Comparison of ENCODE assay signal across 1 cellular context in the genomic region with DNA sequence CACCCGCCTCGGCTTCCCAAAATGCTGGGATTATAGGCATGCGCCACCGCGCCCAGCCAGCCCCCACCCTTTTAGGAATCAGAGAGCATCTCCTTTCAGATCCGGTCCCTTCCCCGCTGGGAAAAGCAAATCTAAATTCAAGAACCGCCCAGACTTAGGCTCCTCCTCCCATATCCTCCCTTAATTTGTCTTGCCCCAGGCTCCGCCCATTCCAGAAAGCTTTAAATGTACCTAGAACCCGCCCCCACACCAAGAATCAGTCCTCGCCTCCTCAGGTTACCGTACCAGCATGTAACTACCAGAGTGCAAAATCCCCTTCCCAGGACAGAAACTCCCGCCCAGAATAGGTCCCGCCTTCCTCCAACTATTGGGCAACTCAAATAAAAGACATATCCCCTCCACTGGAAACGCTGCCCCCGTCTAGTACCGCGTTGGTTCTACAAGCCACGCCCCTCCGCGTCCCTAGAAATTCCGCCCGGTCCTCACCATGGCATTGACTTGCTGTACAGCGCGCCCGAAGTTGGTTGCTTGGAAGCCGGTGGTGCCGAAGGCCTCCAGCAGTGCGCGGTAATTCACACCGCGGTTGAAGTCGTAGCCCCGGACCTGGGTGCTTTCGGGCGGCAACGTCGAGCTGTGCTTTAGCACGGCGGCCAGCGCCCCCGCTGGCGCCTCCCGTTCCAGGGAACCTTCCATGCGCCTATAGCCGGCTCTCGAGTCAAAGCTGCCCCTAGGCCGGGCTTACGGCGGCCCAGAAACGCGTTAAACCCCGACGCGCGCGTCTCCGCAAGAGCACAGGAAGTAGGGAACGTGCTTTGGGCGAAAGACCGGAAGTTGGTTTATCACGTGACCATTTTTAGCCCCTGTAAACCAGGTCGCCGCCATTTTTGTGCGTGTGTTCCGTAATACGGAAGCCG.
TF ChIP-seq lines count a peak whose summit lies in the region.

A gene (minus strand): TSS at position 807 of the 914 bp plus-strand sequence. CDS start 114 bp downstream, at position 693.

TF ChIP-seq in K562, 482 proteins besides CTCF, POLR2A, EP300 and RAD21 (continued from another document and continues in another):
- TF ChIP-seq, protein P1, sequence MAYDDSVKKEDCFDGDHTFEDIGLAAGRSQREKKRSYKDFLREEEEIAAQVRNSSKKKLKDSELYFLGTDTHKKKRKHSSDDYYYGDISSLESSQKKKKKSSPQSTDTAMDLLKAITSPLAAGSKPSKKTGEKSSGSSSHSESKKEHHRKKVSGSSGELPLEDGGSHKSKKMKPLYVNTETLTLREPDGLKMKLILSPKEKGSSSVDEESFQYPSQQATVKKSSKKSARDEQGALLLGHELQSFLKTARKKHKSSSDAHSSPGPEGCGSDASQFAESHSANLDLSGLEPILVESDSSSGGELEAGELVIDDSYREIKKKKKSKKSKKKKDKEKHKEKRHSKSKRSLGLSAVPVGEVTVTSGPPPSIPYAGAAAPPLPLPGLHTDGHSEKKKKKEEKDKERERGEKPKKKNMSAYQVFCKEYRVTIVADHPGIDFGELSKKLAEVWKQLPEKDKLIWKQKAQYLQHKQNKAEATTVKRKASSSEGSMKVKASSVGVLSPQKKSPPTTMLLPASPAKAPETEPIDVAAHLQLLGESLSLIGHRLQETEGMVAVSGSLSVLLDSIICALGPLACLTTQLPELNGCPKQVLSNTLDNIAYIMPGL (CRISPR knock-in tag; IDR thresholded peaks at IDR 0.05): no peak
- TF ChIP-seq DDX20 (tag; IDR thresholded peaks at IDR 0.05; ENCODE audit: low read depth): no peak
- peak; percentile 75 for TF ChIP-seq C11orf30 (IDR thresholded peaks at IDR 0.05; ENCODE audit: low read depth)
- TF ChIP-seq ETV1 (tag; conservative IDR thresholded peaks at IDR 0.05; ENCODE audit: low read depth): peak; percentile 95
- no peak for TF ChIP-seq ZNF436 (CRISPR knock-in tag; IDR thresholded peaks at IDR 0.05)
- TF ChIP-seq, protein P2, sequence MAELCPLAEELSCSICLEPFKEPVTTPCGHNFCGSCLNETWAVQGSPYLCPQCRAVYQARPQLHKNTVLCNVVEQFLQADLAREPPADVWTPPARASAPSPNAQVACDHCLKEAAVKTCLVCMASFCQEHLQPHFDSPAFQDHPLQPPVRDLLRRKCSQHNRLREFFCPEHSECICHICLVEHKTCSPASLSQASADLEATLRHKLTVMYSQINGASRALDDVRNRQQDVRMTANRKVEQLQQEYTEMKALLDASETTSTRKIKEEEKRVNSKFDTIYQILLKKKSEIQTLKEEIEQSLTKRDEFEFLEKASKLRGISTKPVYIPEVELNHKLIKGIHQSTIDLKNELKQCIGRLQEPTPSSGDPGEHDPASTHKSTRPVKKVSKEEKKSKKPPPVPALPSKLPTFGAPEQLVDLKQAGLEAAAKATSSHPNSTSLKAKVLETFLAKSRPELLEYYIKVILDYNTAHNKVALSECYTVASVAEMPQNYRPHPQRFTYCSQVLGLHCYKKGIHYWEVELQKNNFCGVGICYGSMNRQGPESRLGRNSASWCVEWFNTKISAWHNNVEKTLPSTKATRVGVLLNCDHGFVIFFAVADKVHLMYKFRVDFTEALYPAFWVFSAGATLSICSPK (IDR thresholded peaks at IDR 0.05; ENCODE audit: borderline replicate concordance): no peak
- no peak for TF ChIP-seq HSF4 (CRISPR knock-in tag; IDR thresholded peaks at IDR 0.05; ENCODE audit: borderline replicate concordance)
- TF ChIP-seq TAF9B (IDR thresholded peaks at IDR 0.05; ENCODE audit: partially characterized antibody): no peak
- peak; percentile 97 for TF ChIP-seq MTA3 (IDR thresholded peaks at IDR 0.05; ENCODE audit: borderline replicate concordance)
- no peak for TF ChIP-seq RBM15 (IDR thresholded peaks at IDR 0.05; ENCODE audit: insufficient read depth, low read length)
- TF ChIP-seq MAFF (IDR thresholded peaks at IDR 0.05; ENCODE audit: low read length): no peak
- TF ChIP-seq, protein P3, sequence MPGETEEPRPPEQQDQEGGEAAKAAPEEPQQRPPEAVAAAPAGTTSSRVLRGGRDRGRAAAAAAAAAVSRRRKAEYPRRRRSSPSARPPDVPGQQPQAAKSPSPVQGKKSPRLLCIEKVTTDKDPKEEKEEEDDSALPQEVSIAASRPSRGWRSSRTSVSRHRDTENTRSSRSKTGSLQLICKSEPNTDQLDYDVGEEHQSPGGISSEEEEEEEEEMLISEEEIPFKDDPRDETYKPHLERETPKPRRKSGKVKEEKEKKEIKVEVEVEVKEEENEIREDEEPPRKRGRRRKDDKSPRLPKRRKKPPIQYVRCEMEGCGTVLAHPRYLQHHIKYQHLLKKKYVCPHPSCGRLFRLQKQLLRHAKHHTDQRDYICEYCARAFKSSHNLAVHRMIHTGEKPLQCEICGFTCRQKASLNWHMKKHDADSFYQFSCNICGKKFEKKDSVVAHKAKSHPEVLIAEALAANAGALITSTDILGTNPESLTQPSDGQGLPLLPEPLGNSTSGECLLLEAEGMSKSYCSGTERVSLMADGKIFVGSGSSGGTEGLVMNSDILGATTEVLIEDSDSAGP (CRISPR knock-in tag; IDR thresholded peaks at IDR 0.05): no peak
- peak; percentile 91 for TF ChIP-seq SUPT5H (IDR thresholded peaks at IDR 0.05)
- TF ChIP-seq, protein P4, sequence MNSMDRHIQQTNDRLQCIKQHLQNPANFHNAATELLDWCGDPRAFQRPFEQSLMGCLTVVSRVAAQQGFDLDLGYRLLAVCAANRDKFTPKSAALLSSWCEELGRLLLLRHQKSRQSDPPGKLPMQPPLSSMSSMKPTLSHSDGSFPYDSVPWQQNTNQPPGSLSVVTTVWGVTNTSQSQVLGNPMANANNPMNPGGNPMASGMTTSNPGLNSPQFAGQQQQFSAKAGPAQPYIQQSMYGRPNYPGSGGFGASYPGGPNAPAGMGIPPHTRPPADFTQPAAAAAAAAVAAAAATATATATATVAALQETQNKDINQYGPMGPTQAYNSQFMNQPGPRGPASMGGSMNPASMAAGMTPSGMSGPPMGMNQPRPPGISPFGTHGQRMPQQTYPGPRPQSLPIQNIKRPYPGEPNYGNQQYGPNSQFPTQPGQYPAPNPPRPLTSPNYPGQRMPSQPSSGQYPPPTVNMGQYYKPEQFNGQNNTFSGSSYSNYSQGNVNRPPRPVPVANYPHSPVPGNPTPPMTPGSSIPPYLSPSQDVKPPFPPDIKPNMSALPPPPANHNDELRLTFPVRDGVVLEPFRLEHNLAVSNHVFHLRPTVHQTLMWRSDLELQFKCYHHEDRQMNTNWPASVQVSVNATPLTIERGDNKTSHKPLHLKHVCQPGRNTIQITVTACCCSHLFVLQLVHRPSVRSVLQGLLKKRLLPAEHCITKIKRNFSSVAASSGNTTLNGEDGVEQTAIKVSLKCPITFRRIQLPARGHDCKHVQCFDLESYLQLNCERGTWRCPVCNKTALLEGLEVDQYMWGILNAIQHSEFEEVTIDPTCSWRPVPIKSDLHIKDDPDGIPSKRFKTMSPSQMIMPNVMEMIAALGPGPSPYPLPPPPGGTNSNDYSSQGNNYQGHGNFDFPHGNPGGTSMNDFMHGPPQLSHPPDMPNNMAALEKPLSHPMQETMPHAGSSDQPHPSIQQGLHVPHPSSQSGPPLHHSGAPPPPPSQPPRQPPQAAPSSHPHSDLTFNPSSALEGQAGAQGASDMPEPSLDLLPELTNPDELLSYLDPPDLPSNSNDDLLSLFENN (IDR thresholded peaks at IDR 0.05; ENCODE audit: low read depth in 2 of 2, low read length in 2 of 2): no peak
- TF ChIP-seq ZNF717 (CRISPR knock-in tag; IDR thresholded peaks at IDR 0.05): no peak
- TF ChIP-seq PHB2 (IDR thresholded peaks at IDR 0.05; ENCODE audit: low read depth): no peak
- TF ChIP-seq, protein P5, sequence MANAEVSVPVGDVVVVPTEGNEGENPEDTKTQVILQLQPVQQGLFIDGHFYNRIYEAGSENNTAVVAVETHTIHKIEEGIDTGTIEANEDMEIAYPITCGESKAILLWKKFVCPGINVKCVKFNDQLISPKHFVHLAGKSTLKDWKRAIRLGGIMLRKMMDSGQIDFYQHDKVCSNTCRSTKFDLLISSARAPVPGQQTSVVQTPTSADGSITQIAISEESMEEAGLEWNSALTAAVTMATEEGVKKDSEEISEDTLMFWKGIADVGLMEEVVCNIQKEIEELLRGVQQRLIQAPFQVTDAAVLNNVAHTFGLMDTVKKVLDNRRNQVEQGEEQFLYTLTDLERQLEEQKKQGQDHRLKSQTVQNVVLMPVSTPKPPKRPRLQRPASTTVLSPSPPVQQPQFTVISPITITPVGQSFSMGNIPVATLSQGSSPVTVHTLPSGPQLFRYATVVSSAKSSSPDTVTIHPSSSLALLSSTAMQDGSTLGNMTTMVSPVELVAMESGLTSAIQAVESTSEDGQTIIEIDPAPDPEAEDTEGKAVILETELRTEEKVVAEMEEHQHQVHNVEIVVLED (CRISPR knock-in tag; IDR thresholded peaks at IDR 0.05): peak; percentile 69
- TF ChIP-seq, protein P6, sequence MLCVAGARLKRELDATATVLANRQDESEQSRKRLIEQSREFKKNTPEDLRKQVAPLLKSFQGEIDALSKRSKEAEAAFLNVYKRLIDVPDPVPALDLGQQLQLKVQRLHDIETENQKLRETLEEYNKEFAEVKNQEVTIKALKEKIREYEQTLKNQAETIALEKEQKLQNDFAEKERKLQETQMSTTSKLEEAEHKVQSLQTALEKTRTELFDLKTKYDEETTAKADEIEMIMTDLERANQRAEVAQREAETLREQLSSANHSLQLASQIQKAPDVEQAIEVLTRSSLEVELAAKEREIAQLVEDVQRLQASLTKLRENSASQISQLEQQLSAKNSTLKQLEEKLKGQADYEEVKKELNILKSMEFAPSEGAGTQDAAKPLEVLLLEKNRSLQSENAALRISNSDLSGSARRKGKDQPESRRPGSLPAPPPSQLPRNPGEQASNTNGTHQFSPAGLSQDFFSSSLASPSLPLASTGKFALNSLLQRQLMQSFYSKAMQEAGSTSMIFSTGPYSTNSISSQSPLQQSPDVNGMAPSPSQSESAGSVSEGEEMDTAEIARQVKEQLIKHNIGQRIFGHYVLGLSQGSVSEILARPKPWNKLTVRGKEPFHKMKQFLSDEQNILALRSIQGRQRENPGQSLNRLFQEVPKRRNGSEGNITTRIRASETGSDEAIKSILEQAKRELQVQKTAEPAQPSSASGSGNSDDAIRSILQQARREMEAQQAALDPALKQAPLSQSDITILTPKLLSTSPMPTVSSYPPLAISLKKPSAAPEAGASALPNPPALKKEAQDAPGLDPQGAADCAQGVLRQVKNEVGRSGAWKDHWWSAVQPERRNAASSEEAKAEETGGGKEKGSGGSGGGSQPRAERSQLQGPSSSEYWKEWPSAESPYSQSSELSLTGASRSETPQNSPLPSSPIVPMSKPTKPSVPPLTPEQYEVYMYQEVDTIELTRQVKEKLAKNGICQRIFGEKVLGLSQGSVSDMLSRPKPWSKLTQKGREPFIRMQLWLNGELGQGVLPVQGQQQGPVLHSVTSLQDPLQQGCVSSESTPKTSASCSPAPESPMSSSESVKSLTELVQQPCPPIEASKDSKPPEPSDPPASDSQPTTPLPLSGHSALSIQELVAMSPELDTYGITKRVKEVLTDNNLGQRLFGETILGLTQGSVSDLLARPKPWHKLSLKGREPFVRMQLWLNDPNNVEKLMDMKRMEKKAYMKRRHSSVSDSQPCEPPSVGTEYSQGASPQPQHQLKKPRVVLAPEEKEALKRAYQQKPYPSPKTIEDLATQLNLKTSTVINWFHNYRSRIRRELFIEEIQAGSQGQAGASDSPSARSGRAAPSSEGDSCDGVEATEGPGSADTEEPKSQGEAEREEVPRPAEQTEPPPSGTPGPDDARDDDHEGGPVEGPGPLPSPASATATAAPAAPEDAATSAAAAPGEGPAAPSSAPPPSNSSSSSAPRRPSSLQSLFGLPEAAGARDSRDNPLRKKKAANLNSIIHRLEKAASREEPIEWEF (CRISPR knock-in tag; IDR thresholded peaks at IDR 0.05): no peak
- TF ChIP-seq CBX1 (IDR thresholded peaks at IDR 0.05; ENCODE audit: low read depth): no peak; the same call in 1 of the 2 replicates
- TF ChIP-seq TCF7 (IDR thresholded peaks at IDR 0.05; ENCODE audit: borderline replicate concordance): peak; percentile 8; the same call in 1 of the 2 replicates
- TF ChIP-seq, protein P7, sequence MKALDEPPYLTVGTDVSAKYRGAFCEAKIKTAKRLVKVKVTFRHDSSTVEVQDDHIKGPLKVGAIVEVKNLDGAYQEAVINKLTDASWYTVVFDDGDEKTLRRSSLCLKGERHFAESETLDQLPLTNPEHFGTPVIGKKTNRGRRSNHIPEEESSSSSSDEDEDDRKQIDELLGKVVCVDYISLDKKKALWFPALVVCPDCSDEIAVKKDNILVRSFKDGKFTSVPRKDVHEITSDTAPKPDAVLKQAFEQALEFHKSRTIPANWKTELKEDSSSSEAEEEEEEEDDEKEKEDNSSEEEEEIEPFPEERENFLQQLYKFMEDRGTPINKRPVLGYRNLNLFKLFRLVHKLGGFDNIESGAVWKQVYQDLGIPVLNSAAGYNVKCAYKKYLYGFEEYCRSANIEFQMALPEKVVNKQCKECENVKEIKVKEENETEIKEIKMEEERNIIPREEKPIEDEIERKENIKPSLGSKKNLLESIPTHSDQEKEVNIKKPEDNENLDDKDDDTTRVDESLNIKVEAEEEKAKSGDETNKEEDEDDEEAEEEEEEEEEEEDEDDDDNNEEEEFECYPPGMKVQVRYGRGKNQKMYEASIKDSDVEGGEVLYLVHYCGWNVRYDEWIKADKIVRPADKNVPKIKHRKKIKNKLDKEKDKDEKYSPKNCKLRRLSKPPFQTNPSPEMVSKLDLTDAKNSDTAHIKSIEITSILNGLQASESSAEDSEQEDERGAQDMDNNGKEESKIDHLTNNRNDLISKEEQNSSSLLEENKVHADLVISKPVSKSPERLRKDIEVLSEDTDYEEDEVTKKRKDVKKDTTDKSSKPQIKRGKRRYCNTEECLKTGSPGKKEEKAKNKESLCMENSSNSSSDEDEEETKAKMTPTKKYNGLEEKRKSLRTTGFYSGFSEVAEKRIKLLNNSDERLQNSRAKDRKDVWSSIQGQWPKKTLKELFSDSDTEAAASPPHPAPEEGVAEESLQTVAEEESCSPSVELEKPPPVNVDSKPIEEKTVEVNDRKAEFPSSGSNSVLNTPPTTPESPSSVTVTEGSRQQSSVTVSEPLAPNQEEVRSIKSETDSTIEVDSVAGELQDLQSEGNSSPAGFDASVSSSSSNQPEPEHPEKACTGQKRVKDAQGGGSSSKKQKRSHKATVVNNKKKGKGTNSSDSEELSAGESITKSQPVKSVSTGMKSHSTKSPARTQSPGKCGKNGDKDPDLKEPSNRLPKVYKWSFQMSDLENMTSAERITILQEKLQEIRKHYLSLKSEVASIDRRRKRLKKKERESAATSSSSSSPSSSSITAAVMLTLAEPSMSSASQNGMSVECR (CRISPR knock-in tag; IDR thresholded peaks at IDR 0.05): peak; percentile 93
- TF ChIP-seq ZNF507 (tag; conservative IDR thresholded peaks at IDR 0.05): no peak
- TF ChIP-seq RBM14 (IDR thresholded peaks at IDR 0.05; ENCODE audit: borderline replicate concordance, insufficient read depth, low read depth, low read length): 0 out of 2 replicates have a peak, but pooled peaks have one; percentile 43
- TF ChIP-seq NR1H2 (CRISPR knock-in tag; IDR thresholded peaks at IDR 0.05): 0 out of 2 replicates have a peak, but pooled peaks have one; percentile 82
- peak; percentile 55 for TF ChIP-seq PML (IDR thresholded peaks at IDR 0.05; ENCODE audit: low read length)
- peak; percentile 93 for TF ChIP-seq GABPB1 (CRISPR knock-in tag; IDR thresholded peaks at IDR 0.05)
- TF ChIP-seq, protein P8, sequence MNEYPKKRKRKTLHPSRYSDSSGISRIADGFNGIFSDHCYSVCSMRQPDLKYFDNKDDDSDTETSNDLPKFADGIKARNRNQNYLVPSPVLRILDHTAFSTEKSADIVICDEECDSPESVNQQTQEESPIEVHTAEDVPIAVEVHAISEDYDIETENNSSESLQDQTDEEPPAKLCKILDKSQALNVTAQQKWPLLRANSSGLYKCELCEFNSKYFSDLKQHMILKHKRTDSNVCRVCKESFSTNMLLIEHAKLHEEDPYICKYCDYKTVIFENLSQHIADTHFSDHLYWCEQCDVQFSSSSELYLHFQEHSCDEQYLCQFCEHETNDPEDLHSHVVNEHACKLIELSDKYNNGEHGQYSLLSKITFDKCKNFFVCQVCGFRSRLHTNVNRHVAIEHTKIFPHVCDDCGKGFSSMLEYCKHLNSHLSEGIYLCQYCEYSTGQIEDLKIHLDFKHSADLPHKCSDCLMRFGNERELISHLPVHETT (CRISPR knock-in tag; conservative IDR thresholded peaks at IDR 0.05 in 1 of 2, IDR thresholded peaks at IDR 0.05 in 1 of 2): peak in 1 of 2 experiments; percentile 72; a peak in 1 of 4 replicates
